Comparison of ENCODE assay signal across 27 cellular contexts in genomic region chr1:201645956-201646355, GRCh38.
A peak's percentile ranks its signal among the peaks of the same experiment; 100 is the strongest.
DNase-seq lines count a peak whose midpoint lies in the region; ATAC-seq, FAIRE-seq and TF ChIP-seq lines count a peak whose summit lies in the region.
"Had no signal": no experiment of that assay in that cellular context is flagged by ENCODE, and none has a peak within 500 bp of the region (broad histone marks: within the 10 kb centered on the region; RNA-seq: fewer than 3 reads in every experiment).

No MANE protein-coding gene starts in this region.

- H3K27ac ChIP-seq in IMR-90 (ENCODE audit: insufficient read depth, low read length) (0 out of 2 replicates have a peak overlapping the region, but pooled peaks have one; percentile 15), endothelial cell of umbilical vein (ENCODE audit: insufficient read depth, low read depth, low read length) (no peak overlapping the region)
- H3K27ac ChIP-seq: 22Rv1, HL-60 had no signal

- no peak overlapping the region for H2AFZ ChIP-seq in IMR-90 (replicated peaks; ENCODE audit: low read length, poor library complexity)
- no peak overlapping the region for H2AFZ ChIP-seq in endothelial cell of umbilical vein (ENCODE audit: low read depth, low read length)
- H2AFZ ChIP-seq: GM23338 had no signal

- peak; percentile 27 for DNase-seq in NCI-H82 (lab: John Stamatoyannopoulos, UW)
- no peak for DNase-seq in NCI-H82 treated with DMSO at 0.1 percent for 48 hours (lab: John Stamatoyannopoulos, UW; ENCODE audit: unreplicated experiment)
- peak; percentile 45 for DNase-seq in IMR-90
- DNase-seq in endothelial cell of umbilical vein (ENCODE audit: low read depth, low spot score), result peak; percentile 17
- DNase-seq in NCI-H1417 (lab: John Stamatoyannopoulos, UW), result no peak
- no peak for DNase-seq in glomerular visceral epithelial cell (ENCODE audit: extremely low spot score)
- DNase-seq: activated CD4-positive, alpha-beta T cell treated with anti-CD3 and anti-CD28 coated beads for 36 hours; activated CD8-positive, alpha-beta T cell treated with anti-CD3 and anti-CD28 coated beads, Interleukin-2, amount 10 ng/mL, durations not matched to agents 7 days and 5 days; CD8-positive, alpha-beta memory T cell; DMS153; effector memory CD8-positive, alpha-beta T cell; GF-D8; NCI-H1105; NCI-H2029; NCI-H748 treated with DMSO at 0.1 percent for 48 hours; RPMI8226; stimulated activated naive CD4-positive, alpha-beta T cell treated with Interleukin-2 at 50 U/mL for 16 hours had no signal

- H4K20me1 ChIP-seq in IMR-90 (ENCODE audit: insufficient read depth, low read length) (peaks cover 23% of the 10 kb centered on the region), endothelial cell of umbilical vein (replicated peaks; ENCODE audit: control insufficient read depth, extremely low read depth, insufficient read depth, low read length) (no peaks in the 10 kb centered on the region)

- no peak overlapping the region for H3K56ac ChIP-seq in IMR-90 (ENCODE audit: extremely low read depth, insufficient read depth, low read length)

- no peak overlapping the region for H3K4me2 ChIP-seq in IMR-90 (ENCODE audit: low read depth, low read length)
- no peak overlapping the region for H3K4me2 ChIP-seq in endothelial cell of umbilical vein (ENCODE audit: insufficient read depth, low read length)
- peak overlapping the region; percentile 34 for H3K4me2 ChIP-seq in skeletal muscle satellite cell (ENCODE audit: low read length)
- H3K4me2 ChIP-seq: GM23338 had no signal

- no peak for TF ChIP-seq RAD21 in IMR-90 (IDR thresholded peaks at IDR 0.05; ENCODE audit: low read length)

- H3K18ac ChIP-seq in IMR-90 (ENCODE audit: low read depth, low read length), result 0 out of 2 replicates have a peak overlapping the region, but pooled peaks have one; percentile 21

- H3K4me1 ChIP-seq in IMR-90 (ENCODE audit: control insufficient read depth, insufficient read depth, low read length) (peaks cover 21% of the 10 kb centered on the region), endothelial cell of umbilical vein (ENCODE audit: control insufficient read depth, extremely low read depth, insufficient read depth, low read length) (peaks cover 30% of the 10 kb centered on the region), skeletal muscle satellite cell (ENCODE audit: control insufficient read depth, insufficient read depth, low read length) (peaks cover 32% of the 10 kb centered on the region)

- peaks cover 14% of the 10 kb centered on the region for H3K79me2 ChIP-seq in endothelial cell of umbilical vein (ENCODE audit: control insufficient read depth, insufficient read depth, low read length)

- POLR2A ChIA-PET in IMR-90 (lab: Charles Lee; ENCODE audit: unreplicated experiment), result no interaction called here
- POLR2A ChIA-PET in endothelial cell of umbilical vein (lab: Charles Lee), result no interaction called here

- CTCF ChIA-PET in IMR-90 (lab: Yijun Ruan, JAX), result interaction anchor here (1.0 kb wide), 1 partner anchor 64 kb away, joined by 3 read pairs; no protein-coding TSS in a partner anchor
- CTCF ChIA-PET in endothelial cell of umbilical vein (lab: Charles Lee), result no interaction called here

- H2AK5ac ChIP-seq in IMR-90 (ENCODE audit: low read depth, low read length), result peak overlapping the region; percentile 61; the same call in 1 of the 2 replicates

- no peak overlapping the region for H3K9ac ChIP-seq in IMR-90 (ENCODE audit: low read depth, low read length)
- H3K9ac ChIP-seq in endothelial cell of umbilical vein (replicated peaks; ENCODE audit: extremely low read depth, insufficient read depth, low read length), result no peak overlapping the region
- no peak overlapping the region for H3K9ac ChIP-seq in skeletal muscle satellite cell (ENCODE audit: low read depth, low read length)

- H3K9me3 ChIP-seq in IMR-90 (ENCODE audit: control insufficient read depth, insufficient read depth, low read length), result no peaks in the 10 kb centered on the region
- no peaks in the 10 kb centered on the region for H3K9me3 ChIP-seq in endothelial cell of umbilical vein (replicated peaks; ENCODE audit: control insufficient read depth, insufficient read depth, low read length)
- no peaks in the 10 kb centered on the region for H3K9me3 ChIP-seq in skeletal muscle satellite cell (replicated peaks; ENCODE audit: low read length)

- no peak overlapping the region for H4K5ac ChIP-seq in IMR-90 (ENCODE audit: low read depth, low read length)

- H2BK5ac ChIP-seq in IMR-90 (ENCODE audit: low read depth, low read length, poor library complexity, severe bottlenecking), result peak overlapping the region; percentile 18

- WGBS in IMR-90 (ENCODE audit: extremely low coverage in 2 of 2, insufficient read length in 1 of 2), 2 experiments, result 75% methylated on average over 1 of the region's 3 CpGs; no CpG with 5 or more reads in 1 of the 2 experiments

- H3K4ac ChIP-seq in IMR-90 (ENCODE audit: low read depth, low read length), result peak overlapping the region; percentile 54; the same call in 1 of the 2 replicates

- peak overlapping the region; percentile 45; the same call in 1 of the 3 replicates for H2BK15ac ChIP-seq in IMR-90 (ENCODE audit: low read depth, low read length)

- H2AK9ac ChIP-seq in IMR-90 (replicated peaks; ENCODE audit: low read depth, low read length, poor library complexity), result no peak overlapping the region

- H3K27me3 ChIP-seq in IMR-90 (ENCODE audit: control insufficient read depth, insufficient read depth, low read length), result no peaks in the 10 kb centered on the region
- no peaks in the 10 kb centered on the region for H3K27me3 ChIP-seq in endothelial cell of umbilical vein (ENCODE audit: control insufficient read depth in 2 of 2, insufficient read depth in 2 of 2, low read length in 2 of 2)
- no peaks in the 10 kb centered on the region for H3K27me3 ChIP-seq in skeletal muscle satellite cell (ENCODE audit: control insufficient read depth, insufficient read depth, low read length)

- peak overlapping the region; percentile 21; the same call in 1 of the 2 replicates for H3K23ac ChIP-seq in IMR-90 (ENCODE audit: low read depth, low read length)

- H3K36me3 ChIP-seq in IMR-90 (ENCODE audit: control insufficient read depth, insufficient read depth, low read length), result peaks cover 2% of the 10 kb centered on the region
- no peaks in the 10 kb centered on the region for H3K36me3 ChIP-seq in endothelial cell of umbilical vein (ENCODE audit: control insufficient read depth in 2 of 2, extremely low read depth in 1 of 2, insufficient read depth in 2 of 2, low read length in 2 of 2)
- H3K36me3 ChIP-seq in skeletal muscle satellite cell (ENCODE audit: insufficient read depth, low read length), result peaks cover 35% of the 10 kb centered on the region

- no peak overlapping the region for H4K91ac ChIP-seq in IMR-90 (ENCODE audit: insufficient read depth, low read depth, low read length)

- H2BK120ac ChIP-seq in IMR-90 (ENCODE audit: low read depth, low read length), result peak overlapping the region; percentile 48; the same call in 1 of the 2 replicates

- H3K14ac ChIP-seq in IMR-90 (replicated peaks; ENCODE audit: low read depth, low read length), result 0 out of 2 replicates have a peak overlapping the region, but pooled peaks have one; percentile 3

- in situ Hi-C loops in IMR-90 (cut with MboI; ENCODE audit: low sequenced_read_pairs), result loop anchor here (5.0 kb wide), 1 partner anchor 84 kb away; no protein-coding TSS in a partner anchor

- H3K79me1 ChIP-seq in IMR-90 (ENCODE audit: low read depth in 1 of 2, low read length in 2 of 2), result peaks cover 32 to 67% of the 10 kb centered on the region in 2 experiments

- FAIRE-seq in endothelial cell of umbilical vein (lab: Jason Lieb, UNC), result peak; percentile 55
- FAIRE-seq: colon, GM18507, urothelium cell line had no signal

- TF ChIP-seq POLR2A in IMR-90 (IDR thresholded peaks at IDR 0.05; ENCODE audit: low read depth, low read length), result no peak
- TF ChIP-seq POLR2A in endothelial cell of umbilical vein (IDR thresholded peaks at IDR 0.05; ENCODE audit: low read depth, low read length), result no peak

- BruUV-seq in IMR-90 (replicated peaks; lab: Mats Ljungman, UMichigan) (no TSS peak), endothelial cell of umbilical vein (replicated peaks; lab: Mats Ljungman, UMichigan) (no TSS peak)

- dilution Hi-C loops in IMR-90 (cut with HindIII; ENCODE audit: low sequenced_read_pairs, unreplicated experiment) (no loop called here), endothelial cell of umbilical vein (cut with MboI; ENCODE audit: extremely low pct_ligation_motif_present, low sequenced_read_pairs) (no loop called here)

- no peak overlapping the region; the same call in 1 of the 2 replicates for H2BK20ac ChIP-seq in IMR-90 (ENCODE audit: low read depth, low read length)

- H3K4me3 ChIP-seq in IMR-90 (ENCODE audit: insufficient read depth, low read depth, low read length), result no peak overlapping the region
- H3K4me3 ChIP-seq in endothelial cell of umbilical vein (replicated peaks in 1 of 3; ENCODE audit: insufficient read depth in 1 of 3, low read depth in 1 of 3, low read length in 3 of 3), result no peak overlapping the region
- H3K4me3 ChIP-seq in skeletal muscle satellite cell (ENCODE audit: low read length), result no peak overlapping the region
- H3K4me3 ChIP-seq: GM23338 had no signal

- intact Hi-C loops in IMR-90 (cut with micrococcal nuclease) (loop anchor here (5.0 kb wide), 1 partner anchor 146 kb away; no protein-coding TSS in a partner anchor), endothelial cell of umbilical vein (cut with micrococcal nuclease) (no loop called here)

- ATAC-seq in IMR-90 (ENCODE audit: low read depth) (no peak), HG02678 (IDR thresholded peaks at IDR 0.05; ENCODE audit: unreplicated experiment) (no peak)
- ATAC-seq: activated CD4-positive, alpha-beta T cell treated with anti-CD3 and anti-CD28 coated beads for 36 hours; activated CD8-positive, alpha-beta T cell treated with anti-CD3 and anti-CD28 coated beads, Interleukin-2, amount 10 ng/mL, durations not matched to agents 7 days and 5 days; activated naive CD4-positive, alpha-beta T cell treated with anti-CD3 and anti-CD28 coated beads, Interleukin-2, amount 50 U/mL, for 72 hours; effector memory CD8-positive, alpha-beta T cell; esophagus mucosa; GM23338 had no signal

- TF ChIP-seq CTCF in IMR-90 (conservative IDR thresholded peaks at IDR 0.05; ENCODE audit: low read depth, low read length) (no peak), endothelial cell of umbilical vein (IDR thresholded peaks at IDR 0.05; ENCODE audit: extremely low read depth in 1 of 2, insufficient read depth in 1 of 2, low read depth in 1 of 2, low read length in 2 of 2) (no peak)

- H3K9me1 ChIP-seq in IMR-90 (ENCODE audit: insufficient read depth, low read length) (peaks cover 21% of the 10 kb centered on the region), endothelial cell of umbilical vein (replicated peaks; ENCODE audit: control insufficient read depth, extremely low read depth, insufficient read depth, low read length) (no peaks in the 10 kb centered on the region)

- H4K8ac ChIP-seq in IMR-90 (ENCODE audit: low read depth in 2 of 2, low read length in 2 of 2), result peak overlapping the region in 1 of 2 experiments; percentile 48; a peak in 1 of 4 replicates

TF ChIP-seq in endothelial cell of umbilical vein, 7 proteins besides CTCF, POLR2A, EP300 and RAD21 (continues in another document):
- no peak for TF ChIP-seq FOS (IDR thresholded peaks at IDR 0.05; ENCODE audit: borderline replicate concordance, insufficient read depth, low read length)
- TF ChIP-seq JUN (IDR thresholded peaks at IDR 0.05; ENCODE audit: borderline replicate concordance, insufficient read depth, insufficient read length, low read depth), result no peak
- TF ChIP-seq EZH2 (IDR thresholded peaks at IDR 0.05; ENCODE audit: borderline replicate concordance, low read depth, low read length, severe bottlenecking), result no peak

Comparison
In these comparisons a context has a peak if more than half of its experiments do, and no peak if none do; other contexts are left out.
1. DNase-seq: peak in NCI-H82 (single experiment), IMR-90 (single experiment) and endothelial cell of umbilical vein (single experiment); none in NCI-H82 treated with DMSO at 0.1 percent for 48 hours (single experiment), NCI-H1417 (0 of 3) and glomerular visceral epithelial cell (single experiment).